Comparison of ENCODE assay signal across 21 cellular contexts in genomic region chrX:69014200-69014599, GRCh38.
A peak's percentile ranks its signal among the peaks of the same experiment; 100 is the strongest.
DNase-seq lines count a peak whose midpoint lies in the region; ATAC-seq and TF ChIP-seq lines count a peak whose summit lies in the region.
"Had no signal": no experiment of that assay in that cellular context is flagged by ENCODE, and none has a peak within 500 bp of the region (broad histone marks: within the 10 kb centered on the region; RNA-seq: fewer than 3 reads in every experiment).

No MANE protein-coding gene starts in this region.

- TF ChIP-seq CTCF in esophagus muscularis mucosa (IDR thresholded peaks at IDR 0.05) (no peak), omental fat pad (IDR thresholded peaks at IDR 0.05) (no peak)

- DNase-seq in ELR (ENCODE audit: low read depth) (peak; percentile 34), adipocyte (ENCODE audit: low read depth) (peak; percentile 22), esophagus muscularis mucosa (ENCODE audit: extremely low spot score) (peak; percentile 8), omental fat pad (ENCODE audit: low spot score) (peak; percentile 20), UCSD-AML1 (lab: John Stamatoyannopoulos, UW; ENCODE audit: unreplicated experiment) (no peak), SKM-1 (lab: John Stamatoyannopoulos, UW; ENCODE audit: unreplicated experiment) (no peak)
- DNase-seq: activated naive CD4-positive, alpha-beta T cell; activated T-cell treated with anti-CD3 and anti-CD28 coated beads, Interleukin-2, amount 50 U/mL, for 4 hours; amniotic stem cell; effector memory CD4-positive, alpha-beta T cell; glutamatergic neuron; left lung; NCI-H1694; NCI-H82; nephron progenitor cell; sigmoid colon; uterus had no signal

- H3K4me3 ChIP-seq in adipocyte (ENCODE audit: low read length) (no peak overlapping the region), esophagus muscularis mucosa (no peak overlapping the region)
- H3K4me3 ChIP-seq: left lung, sigmoid colon, suprapubic skin, uterus had no signal

- no peak for TF ChIP-seq EP300 in esophagus muscularis mucosa (IDR thresholded peaks at IDR 0.05)

- H3K27ac ChIP-seq in esophagus muscularis mucosa (replicated peaks in 1 of 4), result no peak overlapping the region
- H3K27ac ChIP-seq: left lung, sigmoid colon, suprapubic skin, uterus had no signal

- 86% methylated on average over 2 of the region's 2 CpGs for WGBS in esophagus muscularis mucosa

- H3K9me3 ChIP-seq in adipocyte (ENCODE audit: control insufficient read depth, low read length), result peaks cover 29% of the 10 kb centered on the region
- H3K9me3 ChIP-seq in esophagus muscularis mucosa, result peaks cover 0 to 7% (median 0%) of the 10 kb centered on the region in 4 donors
- H3K9me3 ChIP-seq: left lung, sigmoid colon, suprapubic skin, uterus had no signal

- H3K9ac ChIP-seq in adipocyte (ENCODE audit: low read length), result no peak overlapping the region

- peaks cover 11% of the 10 kb centered on the region for H3K27me3 ChIP-seq in adipocyte (replicated peaks; ENCODE audit: control insufficient read depth, insufficient read depth, low read length)
- H3K27me3 ChIP-seq in esophagus muscularis mucosa, result no peaks in the 10 kb centered on the region
- H3K27me3 ChIP-seq: sigmoid colon, suprapubic skin, uterus had no signal

- H3K36me3 ChIP-seq in adipocyte (ENCODE audit: control insufficient read depth, insufficient read depth, low read length, severe bottlenecking) (no peaks in the 10 kb centered on the region), esophagus muscularis mucosa (no peaks in the 10 kb centered on the region)
- H3K36me3 ChIP-seq: left lung, sigmoid colon, suprapubic skin, uterus had no signal

- H3K4me1 ChIP-seq in adipocyte (ENCODE audit: control insufficient read depth, insufficient read depth, low read length), result peaks cover 17% of the 10 kb centered on the region
- H3K4me1 ChIP-seq in esophagus muscularis mucosa, result peaks cover 4 to 20% (median 13%) of the 10 kb centered on the region in 4 donors
- H3K4me1 ChIP-seq: uterus had no signal

- ATAC-seq in omental fat pad (ENCODE audit: low FRiP score), result peak; percentile 64
- no peak for ATAC-seq in GM19023 (IDR thresholded peaks at IDR 0.05; ENCODE audit: unreplicated experiment)
- no peak for ATAC-seq in HG03039 (IDR thresholded peaks at IDR 0.05; ENCODE audit: unreplicated experiment)
- ATAC-seq: activated T-cell treated with anti-CD3 and anti-CD28 coated beads, Interleukin-2, amount 50 U/mL, for 4 hours; esophagus mucosa; left lung had no signal

- TF ChIP-seq POLR2A in esophagus muscularis mucosa (IDR thresholded peaks at IDR 0.05; ENCODE audit: low read depth), result no peak

- intact Hi-C loops in esophagus muscularis mucosa (cut with DNase I), result no loop called here

Comparison
In these comparisons a context has a peak if more than half of its experiments do, and no peak if none do; other contexts are left out.
1. DNase-seq: peak in ELR (single experiment), adipocyte (single experiment), esophagus muscularis mucosa (single experiment) and omental fat pad (single experiment); none in UCSD-AML1 (single experiment) and SKM-1 (single experiment).